ENCODE assay signal across 12 cellular contexts in genomic region chr14:103724116-103724515, GRCh38. TPM values are rescaled to one million over a fixed set of nuclear protein-coding genes. Genes with fewer than 3 reads are reported as not detected.
DNase-seq lines count a peak whose midpoint lies in the region; ATAC-seq and TF ChIP-seq lines count a peak whose summit lies in the region.
"Had no signal": no experiment of that assay in that cellular context is flagged by ENCODE, and none has a peak within 500 bp of the region (broad histone marks: within the 10 kb centered on the region; RNA-seq: fewer than 3 reads in every experiment).

No MANE protein-coding gene starts in this region.

- WGBS in tibial nerve, 2 donors = 35 to 50% methylated on average over 15 to 20 of the region's 20 CpGs

- H3K4me3 ChIP-seq in fibroblast of mammary gland (ENCODE audit: control insufficient read depth, low read depth, low read length) = no peak overlapping the region
- peak overlapping the region in 1 of 2 donors; percentile 1 for H3K4me3 ChIP-seq in muscle layer of duodenum (ENCODE audit: low read depth in 1 of 2, low read length in 2 of 2)
- peak overlapping the region in 1 of 4 donors; percentile 25 for H3K4me3 ChIP-seq in tibial nerve

- no peak for TF ChIP-seq POLR2A in tibial nerve (IDR thresholded peaks at IDR 0.05)

- TF ChIP-seq CTCF in fibroblast of mammary gland (conservative IDR thresholded peaks at IDR 0.05; ENCODE audit: control insufficient read depth, insufficient read depth, low read depth, low read length) (no peak), tibial nerve (IDR thresholded peaks at IDR 0.05) (peak in 2 of 5 experiments; percentile 26 to 56)

- H3K36me3 ChIP-seq in muscle layer of duodenum (ENCODE audit: control insufficient read depth in 1 of 2, insufficient read depth in 2 of 2, low read length in 2 of 2) (peaks cover 4 to 17% of the 10 kb centered on the region in 2 donors), tibial nerve (peaks cover 0 to 32% (median 0%) of the 10 kb centered on the region in 3 donors)

- no peaks in the 10 kb centered on the region for H3K27me3 ChIP-seq in muscle layer of duodenum (ENCODE audit: low read depth, low read length)
- no peaks in the 10 kb centered on the region for H3K27me3 ChIP-seq in tibial nerve

- H3K27ac ChIP-seq in angular gyrus (ENCODE audit: low read depth, low read length) (peak overlapping the region; percentile 96), muscle layer of duodenum (ENCODE audit: low read length) (peak overlapping the region; percentile 23), tibial nerve (peak overlapping the region; percentile 71 to 91 (median 81))

- DNase-seq in fibroblast of mammary gland (ENCODE audit: low read depth) (peak; percentile 64), tibial nerve (ENCODE audit: low spot score in 2 of 2) (peak; percentile 46 to 60), foreskin melanocyte (no peak), NCI-H524 treated with DMSO at 0.1 percent for 48 hours (lab: John Stamatoyannopoulos, UW) (no peak), cerebellar nuclear complex (lab: John Stamatoyannopoulos, UW) (no peak)
- DNase-seq: activated CD4-positive, alpha-beta T cell treated with anti-CD3 and anti-CD28 coated beads, Interleukin-2, amount 50 U/mL, for 4 hours; amniotic stem cell; DND-41; H9 had no signal

- TF ChIP-seq EP300 in tibial nerve (IDR thresholded peaks at IDR 0.05) = peak in 1 of 2 donors; percentile 64

- ATAC-seq in GM21825 (IDR thresholded peaks at IDR 0.05; ENCODE audit: unreplicated experiment) = no peak

- H3K9me3 ChIP-seq in muscle layer of duodenum (ENCODE audit: control insufficient read depth in 1 of 2, low read length in 2 of 2) = no peaks in the 10 kb centered on the region
- H3K9me3 ChIP-seq in tibial nerve = no peaks in the 10 kb centered on the region

- H3K4me1 ChIP-seq in muscle layer of duodenum (ENCODE audit: control insufficient read depth in 1 of 2, insufficient read depth in 2 of 2, low read length in 2 of 2) (peaks cover 5 to 32% of the 10 kb centered on the region in 2 donors), tibial nerve (peaks cover 0 to 69% (median 23%) of the 10 kb centered on the region in 4 donors)

RNA-seq across cellular contexts. Expression of gene ZFYVE21, which starts 8.5 kb away (rescaled TPM):
- 100 to 1,000 TPM; 151 to 308 (median 224) TPM for total RNA-seq in tibial nerve

RNA-seq across cellular contexts. Expression of gene XRCC3, which starts 8.9 kb away (rescaled TPM):
- 10 to 100 TPM in 1 of 4 donors, 1 to 10 TPM in 3; 4.0 to 10.7 (median 6.2) TPM for total RNA-seq in tibial nerve

Comparison
In these comparisons a context has a peak if more than half of its experiments do, and no peak if none do; other contexts are left out.
1. H3K27ac ChIP-seq: peak in every context shown above with its lines; median percentile 96 in angular gyrus; 81 in tibial nerve; 23 in muscle layer of duodenum.
2. DNase-seq: peak in fibroblast of mammary gland (single experiment) and tibial nerve (2 of 2); none in foreskin melanocyte (single experiment), NCI-H524 treated with DMSO at 0.1 percent for 48 hours (single experiment) and cerebellar nuclear complex (0 of 2).